ENCODE assay signal across 1 cellular context in the genomic region with DNA sequence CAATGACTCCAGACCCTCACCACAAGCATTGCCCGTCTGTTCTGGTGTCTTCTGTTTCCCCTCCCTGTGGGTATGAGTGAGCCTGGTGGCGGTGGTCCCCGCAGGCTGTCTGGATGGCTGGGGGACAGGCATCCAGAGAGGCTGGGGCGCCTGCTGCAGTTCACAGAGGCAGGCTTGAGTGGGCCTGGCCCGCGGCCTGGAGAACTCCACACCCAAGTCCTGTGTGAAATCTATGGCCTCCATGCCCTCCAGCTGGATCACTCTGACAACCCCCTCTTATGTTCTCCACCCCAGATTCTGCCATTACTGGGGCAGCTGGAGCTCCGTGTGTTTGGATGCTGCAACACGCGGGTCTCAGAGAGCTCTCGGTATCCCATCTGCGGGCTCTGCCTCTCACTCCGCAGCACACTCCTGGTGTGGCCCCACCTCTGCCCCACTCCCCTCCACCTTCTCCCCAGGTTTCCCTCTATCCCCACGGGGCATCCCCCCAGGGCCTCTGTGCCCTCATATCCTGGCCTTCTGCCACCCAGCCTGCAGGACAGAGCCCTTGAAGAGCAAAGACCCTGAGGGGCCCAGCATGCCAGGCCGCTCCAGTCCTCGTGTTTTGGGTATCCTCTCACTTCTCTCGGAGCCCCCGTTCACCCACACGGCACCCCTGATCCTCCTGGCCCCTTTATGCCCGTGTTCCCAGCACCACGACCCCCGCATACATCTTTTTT.
TF ChIP-seq lines count a peak whose summit lies in the region.

No MANE protein-coding gene starts in this region.

TF ChIP-seq in K562, 482 proteins besides CTCF, POLR2A, EP300 and RAD21 (continued from another document and continues in another):
- TF ChIP-seq REST (CRISPR knock-in tag; IDR thresholded peaks at IDR 0.05; ENCODE audit: low read depth): no peak
- 0 out of 4 replicates have a peak, but pooled peaks of 1 of the 2 experiments have one; percentile 53 for TF ChIP-seq TEAD1 (CRISPR knock-in tag; IDR thresholded peaks at IDR 0.05)
- TF ChIP-seq TCF15 (CRISPR knock-in tag; IDR thresholded peaks at IDR 0.05): no peak
- TF ChIP-seq RFX5 (IDR thresholded peaks at IDR 0.05; ENCODE audit: low read depth, low read length): no peak
- no peak for TF ChIP-seq ZNF175 (CRISPR knock-in tag; IDR thresholded peaks at IDR 0.05; ENCODE audit: low read depth)
- TF ChIP-seq EZH2 (IDR thresholded peaks at IDR 0.05; ENCODE audit: borderline replicate concordance, low read depth, low read length): no peak
- TF ChIP-seq, protein P1, sequence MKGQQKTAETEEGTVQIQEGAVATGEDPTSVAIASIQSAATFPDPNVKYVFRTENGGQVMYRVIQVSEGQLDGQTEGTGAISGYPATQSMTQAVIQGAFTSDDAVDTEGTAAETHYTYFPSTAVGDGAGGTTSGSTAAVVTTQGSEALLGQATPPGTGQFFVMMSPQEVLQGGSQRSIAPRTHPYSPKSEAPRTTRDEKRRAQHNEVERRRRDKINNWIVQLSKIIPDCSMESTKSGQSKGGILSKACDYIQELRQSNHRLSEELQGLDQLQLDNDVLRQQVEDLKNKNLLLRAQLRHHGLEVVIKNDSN (CRISPR knock-in tag; IDR thresholded peaks at IDR 0.05): peak; percentile 44; the same call in 1 of the 2 replicates
- 0 out of 2 replicates have a peak, but pooled peaks have one; percentile 3 for TF ChIP-seq MCM3 (IDR thresholded peaks at IDR 0.05)
- no peak for TF ChIP-seq ZNF316 (IDR thresholded peaks at IDR 0.05)
- TF ChIP-seq SMAD4 (CRISPR knock-in tag; conservative IDR thresholded peaks at IDR 0.05): no peak
- no peak for TF ChIP-seq ZBTB17 (CRISPR knock-in tag; IDR thresholded peaks at IDR 0.05)
- TF ChIP-seq ZNF766 (CRISPR knock-in tag; conservative IDR thresholded peaks at IDR 0.05): no peak
- TF ChIP-seq, protein P2, sequence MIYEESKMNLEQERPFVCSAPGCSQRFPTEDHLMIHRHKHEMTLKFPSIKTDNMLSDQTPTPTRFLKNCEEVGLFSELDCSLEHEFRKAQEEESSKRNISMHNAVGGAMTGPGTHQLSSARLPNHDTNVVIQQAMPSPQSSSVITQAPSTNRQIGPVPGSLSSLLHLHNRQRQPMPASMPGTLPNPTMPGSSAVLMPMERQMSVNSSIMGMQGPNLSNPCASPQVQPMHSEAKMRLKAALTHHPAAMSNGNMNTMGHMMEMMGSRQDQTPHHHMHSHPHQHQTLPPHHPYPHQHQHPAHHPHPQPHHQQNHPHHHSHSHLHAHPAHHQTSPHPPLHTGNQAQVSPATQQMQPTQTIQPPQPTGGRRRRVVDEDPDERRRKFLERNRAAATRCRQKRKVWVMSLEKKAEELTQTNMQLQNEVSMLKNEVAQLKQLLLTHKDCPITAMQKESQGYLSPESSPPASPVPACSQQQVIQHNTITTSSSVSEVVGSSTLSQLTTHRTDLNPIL (CRISPR knock-in tag; IDR thresholded peaks at IDR 0.05): no peak
- TF ChIP-seq NCOA1 (IDR thresholded peaks at IDR 0.05; ENCODE audit: low read depth): no peak
- no peak for TF ChIP-seq RBFOX2 (IDR thresholded peaks at IDR 0.05; ENCODE audit: low read depth, low read length)
- TF ChIP-seq ETS1 (conservative IDR thresholded peaks at IDR 0.05; ENCODE audit: control insufficient read depth, low read depth, low read length): no peak
- TF ChIP-seq MEIS2 (IDR thresholded peaks at IDR 0.05; ENCODE audit: partially characterized antibody): no peak
- no peak for TF ChIP-seq NCOA2 (IDR thresholded peaks at IDR 0.05; ENCODE audit: partially characterized antibody in 2 of 2)
- TF ChIP-seq ZNF12 (CRISPR knock-in tag; IDR thresholded peaks at IDR 0.05): no peak
- no peak for TF ChIP-seq HBP1 (CRISPR knock-in tag; IDR thresholded peaks at IDR 0.05)
- no peak for TF ChIP-seq PTBP1 (IDR thresholded peaks at IDR 0.05; ENCODE audit: low read depth, low read length)
- TF ChIP-seq ZEB2 (IDR thresholded peaks at IDR 0.05): no peak
- no peak for TF ChIP-seq DPF2 (IDR thresholded peaks at IDR 0.05)
- TF ChIP-seq SPI1 (IDR thresholded peaks at IDR 0.05; ENCODE audit: borderline replicate concordance, low read depth, low read length): no peak
- TF ChIP-seq ESRRA (IDR thresholded peaks at IDR 0.05; ENCODE audit: borderline replicate concordance, low read depth): no peak
- no peak for TF ChIP-seq CUX1 (CRISPR knock-in tag; IDR thresholded peaks at IDR 0.05)
- no peak for TF ChIP-seq SP2 (IDR thresholded peaks at IDR 0.05; ENCODE audit: extremely low read depth, low read depth, low read length, poor library complexity, severe bottlenecking)
- peak; percentile 78; the same call in 1 of the 2 replicates for TF ChIP-seq MCM5 (IDR thresholded peaks at IDR 0.05; ENCODE audit: low read depth)
- TF ChIP-seq ZNF263 (CRISPR knock-in tag; IDR thresholded peaks at IDR 0.05; ENCODE audit: borderline replicate concordance): no peak
- TF ChIP-seq ZNF512 (tag; IDR thresholded peaks at IDR 0.05): no peak
- TF ChIP-seq SMAD1 (IDR thresholded peaks at IDR 0.05; ENCODE audit: low read depth, low read length, partially characterized antibody): no peak
- TF ChIP-seq ZNF217 (CRISPR knock-in tag; IDR thresholded peaks at IDR 0.05): no peak
- no peak for TF ChIP-seq HNRNPUL1 (IDR thresholded peaks at IDR 0.05; ENCODE audit: low read length)
- no peak for TF ChIP-seq NBN (IDR thresholded peaks at IDR 0.05; ENCODE audit: low read depth)
- no peak for TF ChIP-seq TRIM25 (IDR thresholded peaks at IDR 0.05; ENCODE audit: borderline replicate concordance)
- TF ChIP-seq, protein P3, sequence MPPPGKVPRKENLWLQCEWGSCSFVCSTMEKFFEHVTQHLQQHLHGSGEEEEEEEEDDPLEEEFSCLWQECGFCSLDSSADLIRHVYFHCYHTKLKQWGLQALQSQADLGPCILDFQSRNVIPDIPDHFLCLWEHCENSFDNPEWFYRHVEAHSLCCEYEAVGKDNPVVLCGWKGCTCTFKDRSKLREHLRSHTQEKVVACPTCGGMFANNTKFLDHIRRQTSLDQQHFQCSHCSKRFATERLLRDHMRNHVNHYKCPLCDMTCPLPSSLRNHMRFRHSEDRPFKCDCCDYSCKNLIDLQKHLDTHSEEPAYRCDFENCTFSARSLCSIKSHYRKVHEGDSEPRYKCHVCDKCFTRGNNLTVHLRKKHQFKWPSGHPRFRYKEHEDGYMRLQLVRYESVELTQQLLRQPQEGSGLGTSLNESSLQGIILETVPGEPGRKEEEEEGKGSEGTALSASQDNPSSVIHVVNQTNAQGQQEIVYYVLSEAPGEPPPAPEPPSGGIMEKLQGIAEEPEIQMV (tag; conservative IDR thresholded peaks at IDR 0.05; ENCODE audit: low read depth): no peak
- 0 out of 4 replicates have a peak, but pooled peaks of 1 of the 2 experiments have one; percentile 4 for TF ChIP-seq NRF1 (conservative IDR thresholded peaks at IDR 0.05 in 1 of 2, IDR thresholded peaks at IDR 0.05 in 1 of 2)
- no peak for TF ChIP-seq PURB (CRISPR knock-in tag; IDR thresholded peaks at IDR 0.05; ENCODE audit: low read depth)
- peak; percentile 18; the same call in 1 of the 2 replicates for TF ChIP-seq STAG1 (CRISPR knock-in tag; IDR thresholded peaks at IDR 0.05; ENCODE audit: borderline replicate concordance)
